Comparison of ENCODE assay signal across 8 cellular contexts in the genomic region with DNA sequence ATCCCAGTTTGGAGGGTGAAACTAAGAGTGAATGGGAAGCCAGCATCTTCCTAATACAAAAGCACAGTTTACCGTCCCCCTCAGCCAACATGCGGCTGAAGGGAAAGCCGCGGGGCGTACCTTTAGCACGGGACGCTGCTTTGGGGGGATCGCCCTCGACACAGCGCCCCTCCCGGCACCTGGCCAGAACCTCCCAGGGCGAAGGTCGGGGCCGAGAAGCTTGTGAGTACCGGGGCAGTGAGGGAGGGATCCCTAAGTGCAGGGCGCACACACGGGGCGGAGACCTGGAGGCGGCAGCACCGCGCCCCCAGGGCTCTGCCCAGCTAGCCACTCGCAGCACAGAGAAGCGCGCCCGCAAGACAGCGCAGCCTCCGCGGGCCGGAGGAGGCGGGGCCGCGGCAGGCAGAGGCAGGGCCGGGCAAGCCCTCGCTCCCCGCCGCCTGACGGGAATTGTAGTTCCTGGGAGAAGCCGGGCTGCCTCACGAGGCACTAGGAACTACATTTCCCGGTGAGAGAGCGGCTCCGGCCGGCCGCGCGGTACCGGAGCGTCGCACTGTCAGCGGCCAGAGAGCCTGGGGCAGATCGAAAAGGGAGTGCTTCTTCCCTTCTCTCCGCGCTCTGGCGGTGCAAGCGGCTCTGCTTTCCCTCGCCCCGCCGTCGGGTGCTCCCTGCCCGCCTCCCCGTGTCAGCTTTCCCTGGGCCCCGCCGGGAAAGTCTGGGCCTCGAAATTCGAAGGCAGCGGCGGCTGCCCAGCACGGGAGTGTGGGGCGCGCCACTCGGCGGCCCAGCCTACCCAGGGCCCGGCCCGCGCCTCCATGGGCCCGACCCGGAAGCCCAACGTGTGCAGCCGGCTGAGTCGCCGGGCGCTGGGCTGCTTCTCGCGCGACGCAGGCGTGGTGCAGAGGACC. TPM values are rescaled to one million over a fixed set of nuclear protein-coding genes. Genes with fewer than 3 reads are reported as not detected.
DNase-seq lines count a peak whose midpoint lies in the region; ATAC-seq lines count a peak whose summit lies in the region.

A gene with protein sequence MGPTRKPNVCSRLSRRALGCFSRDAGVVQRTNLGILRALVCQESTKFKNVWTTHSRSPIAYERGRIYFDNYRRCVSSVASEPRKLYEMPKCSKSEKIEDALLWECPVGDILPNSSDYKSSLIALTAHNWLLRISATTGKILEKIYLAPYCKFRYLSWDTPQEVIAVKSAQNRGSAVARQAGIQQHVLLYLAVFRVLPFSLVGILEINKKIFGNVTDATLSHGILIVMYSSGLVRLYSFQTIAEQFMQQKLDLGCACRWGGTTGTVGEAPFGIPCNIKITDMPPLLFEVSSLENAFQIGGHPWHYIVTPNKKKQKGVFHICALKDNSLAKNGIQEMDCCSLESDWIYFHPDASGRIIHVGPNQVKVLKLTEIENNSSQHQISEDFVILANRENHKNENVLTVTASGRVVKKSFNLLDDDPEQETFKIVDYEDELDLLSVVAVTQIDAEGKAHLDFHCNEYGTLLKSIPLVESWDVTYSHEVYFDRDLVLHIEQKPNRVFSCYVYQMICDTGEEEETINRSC (plus strand): TSS at position 464 of the 908 bp plus-strand sequence. CDS start 352 bp downstream, at position 816.
A gene with protein sequence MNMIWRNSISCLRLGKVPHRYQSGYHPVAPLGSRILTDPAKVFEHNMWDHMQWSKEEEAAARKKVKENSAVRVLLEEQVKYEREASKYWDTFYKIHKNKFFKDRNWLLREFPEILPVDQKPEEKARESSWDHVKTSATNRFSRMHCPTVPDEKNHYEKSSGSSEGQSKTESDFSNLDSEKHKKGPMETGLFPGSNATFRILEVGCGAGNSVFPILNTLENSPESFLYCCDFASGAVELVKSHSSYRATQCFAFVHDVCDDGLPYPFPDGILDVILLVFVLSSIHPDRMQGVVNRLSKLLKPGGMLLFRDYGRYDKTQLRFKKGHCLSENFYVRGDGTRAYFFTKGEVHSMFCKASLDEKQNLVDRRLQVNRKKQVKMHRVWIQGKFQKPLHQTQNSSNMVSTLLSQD (minus strand): TSS at position 228 of the 908 bp plus-strand sequence. CDS start 41,805 bp downstream, outside the sequence.

- ATAC-seq in GM19467 (IDR thresholded peaks at IDR 0.05; ENCODE audit: unreplicated experiment) (peak; percentile 93), memory B cell (ENCODE audit: low read depth) (peak; percentile 85)

- peak within 1 kb of the TSS; percentile 82 for H3K27ac Mint-ChIP-seq in memory B cell

- CTCF ChIA-PET in activated CD8-positive, alpha-beta memory T cell treated with anti-CD3 and anti-CD28 coated beads for 36 hours (lab: Charles Lee), result interaction anchor here (0.6 to 1.9 kb wide), 5 partner anchors 18 to 504 kb away, joined by 3 to 5 read pairs (median 3); a partner anchor contains a TSS

- H3K4me1 Mint-ChIP-seq in memory B cell, result peaks cover 28% of the 10 kb centered on the region

- no peaks in the 10 kb centered on the region for H3K27me3 Mint-ChIP-seq in memory B cell

- H3K4me3 ChIP-seq in effector memory CD4-positive, alpha-beta T cell (ENCODE audit: insufficient read depth, low read depth, low read length, poor library complexity, severe bottlenecking), result peak within 1 kb of the TSS; percentile 86

- H3K4me1 ChIP-seq in effector memory CD4-positive, alpha-beta T cell (ENCODE audit: control insufficient read depth, insufficient read depth, low read length, poor library complexity, severe bottlenecking), result peaks cover 12% of the 10 kb centered on the region

- POLR2A ChIA-PET in activated CD8-positive, alpha-beta memory T cell treated with anti-CD3 and anti-CD28 coated beads for 36 hours (lab: Charles Lee), result interaction anchor here (0.5 to 1.4 kb wide), 8 partner anchors 11 to 504 kb away, joined by 3 to 10 read pairs (median 3); a partner anchor contains a TSS

- no peaks in the 10 kb centered on the region for H3K9me3 ChIP-seq in effector memory CD4-positive, alpha-beta T cell (ENCODE audit: control insufficient read depth, low read length)

- peaks cover 22% of the 10 kb centered on the region for H3K36me3 Mint-ChIP-seq in memory B cell

- peak within 1 kb of the TSS; percentile 86 for H3K4me3 Mint-ChIP-seq in memory B cell

- peaks cover 18% of the 10 kb centered on the region for H3K36me3 ChIP-seq in effector memory CD4-positive, alpha-beta T cell (ENCODE audit: control insufficient read depth, insufficient read depth, low read length)

- peak within 1 kb of the TSS; percentile 92 for H3K27ac ChIP-seq in effector memory CD4-positive, alpha-beta T cell (ENCODE audit: insufficient read depth, low read length, poor library complexity, severe bottlenecking)

- H3K27me3 ChIP-seq in effector memory CD4-positive, alpha-beta T cell (replicated peaks; ENCODE audit: control insufficient read depth, insufficient read depth, low read length, poor library complexity, severe bottlenecking), result no peaks in the 10 kb centered on the region

- H3K9me3 Mint-ChIP-seq in memory B cell, result peaks cover 2% of the 10 kb centered on the region

- DNase-seq in COLO829 (ENCODE audit: low spot score) (peak; percentile 73), HS-27A (ENCODE audit: low read depth) (peak; percentile 61), memory B cell (ENCODE audit: low spot score in 2 of 2) (peak; percentile 87 to 90)
- DNase-seq in NK-92 treated with Interleukin-12 subunit alpha and Interleukin-12 subunit beta, amount 100 ng/mL, for 24 hours (lab: John Stamatoyannopoulos, UW), result peak; percentile 93
- DNase-seq in effector memory CD4-positive, alpha-beta T cell, result peak; percentile 85 to 92 (median 89)
- peak; percentile 87 for DNase-seq in stimulated activated CD8-positive, alpha-beta memory T cell treated with anti-CD3 and anti-CD28 coated beads, Interleukin-12 subunit alpha, Interleukin-12 subunit beta, amount 100 ng/mL, for 24 hours (ENCODE audit: extremely low read depth)

RNA-seq across cellular contexts. Expression of the first gene that starts in this region (rescaled TPM):
- 10 to 100 TPM; 18.9 to 23.5 TPM for total RNA-seq in activated CD8-positive, alpha-beta memory T cell treated with anti-CD3 and anti-CD28 coated beads for 36 hours

RNA-seq across cellular contexts. Expression of the second gene that starts in this region (rescaled TPM):
- total RNA-seq in activated CD8-positive, alpha-beta memory T cell treated with anti-CD3 and anti-CD28 coated beads for 36 hours, result 10 to 100 TPM; 53.6 to 55.8 TPM

Comparison
In these comparisons a context has a peak if more than half of its experiments do, and no peak if none do; other contexts are left out.
1. Peak in every context shown above with its lines: DNase-seq, ATAC-seq, H3K4me3 ChIP-seq and H3K27ac ChIP-seq.